Comparison of ENCODE assay signal across 23 cellular contexts in the genomic region with DNA sequence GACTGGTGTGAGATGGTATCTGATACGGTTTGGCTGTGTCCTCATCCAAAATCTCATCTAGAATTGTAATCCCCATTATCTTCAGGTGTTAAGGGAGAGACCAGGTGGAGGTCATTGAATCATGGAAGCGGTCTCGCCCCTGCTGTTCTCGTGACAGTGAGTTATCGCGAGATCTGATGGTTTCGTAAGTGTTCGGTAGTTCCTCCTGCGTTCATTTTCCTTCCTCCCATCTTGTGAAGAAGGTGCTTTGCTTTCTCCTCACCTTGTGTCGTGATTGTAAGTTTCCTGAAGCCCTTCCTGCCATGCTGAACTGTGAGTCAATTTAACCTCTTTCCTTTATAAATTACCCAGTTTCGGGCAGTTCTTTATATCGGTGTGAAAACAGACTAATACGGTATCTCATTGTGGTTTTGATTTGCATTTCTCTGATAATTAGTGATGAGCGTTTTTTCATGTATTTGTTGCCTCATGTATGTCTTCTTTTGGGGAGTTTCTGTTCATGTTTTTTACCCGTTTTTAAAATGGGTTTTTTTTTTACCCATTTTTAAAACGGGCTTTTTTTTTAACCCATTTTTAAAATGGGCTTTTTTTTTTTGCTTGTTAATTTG.
DNase-seq lines count a peak whose midpoint lies in the region; ATAC-seq and TF ChIP-seq lines count a peak whose summit lies in the region.
"Had no signal": no experiment of that assay in that cellular context is flagged by ENCODE, and none has a peak within 500 bp of the region (broad histone marks: within the 10 kb centered on the region; RNA-seq: fewer than 3 reads in every experiment).

No MANE protein-coding gene starts in this region.

- H3K9me2 ChIP-seq in PC-9 (ENCODE audit: insufficient read depth): no peaks in the 10 kb centered on the region

- POLR2A ChIA-PET in PC-9 (lab: Charles Lee; ENCODE audit: unreplicated experiment): no interaction called here
- POLR2A ChIA-PET in activated CD8-positive, alpha-beta T cell treated with anti-CD3 and anti-CD28 coated beads, Interleukin-2, amount 10 ng/mL, durations not matched to agents 7 days and 5 days (lab: Charles Lee): no interaction called here

- no TSS peak for BruUV-seq in PC-9 (replicated peaks; lab: Mats Ljungman, UMichigan)

- H3K27ac Mint-ChIP-seq in activated CD8-positive, alpha-beta T cell treated with anti-CD3 and anti-CD28 coated beads, Interleukin-2, amount 10 ng/mL, durations not matched to agents 7 days and 5 days: no peak overlapping the region
- H3K27ac Mint-ChIP-seq: CD4-positive, alpha-beta T cell had no signal

- H3K9me3 ChIP-seq in PC-9 (ENCODE audit: insufficient read depth, low read depth) (peaks cover 3% of the 10 kb centered on the region; the same call in 1 of the 2 replicates), testis (no peaks in the 10 kb centered on the region), adrenal gland (replicated peaks in 1 of 3) (no peaks in the 10 kb centered on the region)
- H3K9me3 ChIP-seq: BLaER1 had no signal

- H3K27me3 ChIP-seq in PC-9 (ENCODE audit: insufficient read depth, low read depth) (no peaks in the 10 kb centered on the region), testis (no peaks in the 10 kb centered on the region), adrenal gland (no peaks in the 10 kb centered on the region)
- H3K27me3 ChIP-seq: BLaER1 had no signal

- H3K79me2 ChIP-seq in PC-9 (ENCODE audit: low read depth): no peaks in the 10 kb centered on the region

- no peaks in the 10 kb centered on the region for H3K36me3 ChIP-seq in PC-9 (ENCODE audit: low read depth)
- no peaks in the 10 kb centered on the region for H3K36me3 ChIP-seq in testis (ENCODE audit: low read depth, missing control alignments)
- H3K36me3 ChIP-seq in adrenal gland (replicated peaks in 1 of 2): no peaks in the 10 kb centered on the region
- H3K36me3 ChIP-seq: BLaER1 had no signal

- H3K4me3 ChIP-seq in GM12865 (ENCODE audit: low read depth, low read length) (no peak overlapping the region), PC-9 (no peak overlapping the region), testis (peak overlapping the region; percentile 14 to 19), adrenal gland (no peak overlapping the region)
- H3K4me3 ChIP-seq: BLaER1 had no signal

- intact Hi-C loops in PC-9 (cut with micrococcal nuclease; ENCODE audit: unreplicated experiment) (no loop called here), testis (cut with DNase I; ENCODE audit: low total_unique reads) (no loop called here), adrenal gland (cut with DNase I) (no loop called here)

- H3K36me3 Mint-ChIP-seq in activated CD8-positive, alpha-beta T cell treated with anti-CD3 and anti-CD28 coated beads, Interleukin-2, amount 10 ng/mL, durations not matched to agents 7 days and 5 days (ENCODE audit: low read depth): no peaks in the 10 kb centered on the region

- H3K4me1 ChIP-seq in PC-9 (replicated peaks; ENCODE audit: insufficient read depth): no peaks in the 10 kb centered on the region
- H3K4me1 ChIP-seq in testis: no peaks in the 10 kb centered on the region
- H3K4me1 ChIP-seq in adrenal gland (replicated peaks in 1 of 2): no peaks in the 10 kb centered on the region
- H3K4me1 ChIP-seq: BLaER1 had no signal

- CTCF ChIA-PET in PC-9 (lab: Charles Lee): no interaction called here
- CTCF ChIA-PET in activated CD8-positive, alpha-beta T cell treated with anti-CD3 and anti-CD28 coated beads, Interleukin-2, amount 10 ng/mL, durations not matched to agents 7 days and 5 days (lab: Charles Lee): no interaction called here

- WGBS in testis, 2 donors: 70 to 81% methylated on average over 16 of the region's 16 CpGs
- WGBS in adrenal gland, 4 donors: 86 to 89% (median 87%) methylated on average over 16 of the region's 16 CpGs

- H2AFZ ChIP-seq in PC-9: peak overlapping the region; percentile 6; the same call in 1 of the 2 replicates

- no peak overlapping the region for H3K4me2 ChIP-seq in PC-9
- H3K4me2 ChIP-seq: BLaER1 had no signal

- TF ChIP-seq CTCF in GM12865 (IDR thresholded peaks at IDR 0.05; ENCODE audit: insufficient read depth, low read depth, low read length, missing control alignments) (no peak), PC-9 (conservative IDR thresholded peaks at IDR 0.05) (no peak), testis (IDR thresholded peaks at IDR 0.05) (no peak), adrenal gland (IDR thresholded peaks at IDR 0.05) (no peak)

- H3K4me1 Mint-ChIP-seq in activated CD8-positive, alpha-beta T cell treated with anti-CD3 and anti-CD28 coated beads, Interleukin-2, amount 10 ng/mL, durations not matched to agents 7 days and 5 days (ENCODE audit: low read depth): no peaks in the 10 kb centered on the region

- TF ChIP-seq POLR2A in testis (IDR thresholded peaks at IDR 0.05) (no peak), adrenal gland (IDR thresholded peaks at IDR 0.05) (no peak)

- no peaks in the 10 kb centered on the region for H3F3A ChIP-seq in PC-9 (ENCODE audit: insufficient read depth, low read depth)

- H3K27me3 Mint-ChIP-seq in activated CD8-positive, alpha-beta T cell treated with anti-CD3 and anti-CD28 coated beads, Interleukin-2, amount 10 ng/mL, durations not matched to agents 7 days and 5 days (ENCODE audit: low read depth): no peaks in the 10 kb centered on the region
- H3K27me3 Mint-ChIP-seq: CD4-positive, alpha-beta T cell had no signal

- H3K9me3 Mint-ChIP-seq in activated CD8-positive, alpha-beta T cell treated with anti-CD3 and anti-CD28 coated beads, Interleukin-2, amount 10 ng/mL, durations not matched to agents 7 days and 5 days (ENCODE audit: insufficient read depth): no peaks in the 10 kb centered on the region

- H3K4me3 Mint-ChIP-seq in activated CD8-positive, alpha-beta T cell treated with anti-CD3 and anti-CD28 coated beads, Interleukin-2, amount 10 ng/mL, durations not matched to agents 7 days and 5 days: no peak overlapping the region
- H3K4me3 Mint-ChIP-seq: CD4-positive, alpha-beta T cell had no signal

- no peaks in the 10 kb centered on the region for H4K20me1 ChIP-seq in PC-9 (ENCODE audit: insufficient read depth)
- H4K20me1 ChIP-seq: BLaER1 had no signal

- H3K27ac ChIP-seq in PC-9: no peak overlapping the region
- H3K27ac ChIP-seq in testis: no peak overlapping the region
- H3K27ac ChIP-seq in adrenal gland: no peak overlapping the region
- H3K27ac ChIP-seq: BLaER1, RWPE1 had no signal

- DNase-seq in GM12865 (ENCODE audit: low read depth) (peak; percentile 35), PC-9 (peak in 1 of 2 experiments; percentile 25), testis (peak; percentile 69), adrenal gland (no peak), NOMO-1 (lab: John Stamatoyannopoulos, UW; ENCODE audit: unreplicated experiment in 2 of 2) (no peak)
- no peak for DNase-seq in activated CD8-positive, alpha-beta T cell treated with anti-CD3 and anti-CD28 coated beads, Interleukin-2, amount 10 ng/mL, durations not matched to agents 7 days and 5 days
- DNase-seq: CD4-positive, alpha-beta T cell; GOT3; HCEC 1CT; MV-4-11; NCI-H1105; NCI-H1436 treated with DMSO at 0.1 percent for 48 hours; NCI-H1930; NCI-H2107; NCI-H524; NCI-H748 treated with DMSO at 0.1 percent for 48 hours; SHP77; T-helper 1 cell had no signal

- ATAC-seq in GM21717 (IDR thresholded peaks at IDR 0.05; ENCODE audit: unreplicated experiment): peak; percentile 71
- no peak for ATAC-seq in activated CD8-positive, alpha-beta T cell treated with anti-CD3 and anti-CD28 coated beads, Interleukin-2, amount 10 ng/mL, durations not matched to agents 7 days and 5 days
- ATAC-seq: HepG2, Panc1 had no signal

Comparison
In these comparisons a context has a peak if more than half of its experiments do, and no peak if none do; other contexts are left out.
1. DNase-seq: peak in GM12865 (single experiment) and testis (single experiment); none in adrenal gland (0 of 7), NOMO-1 (0 of 2) and activated CD8-positive, alpha-beta T cell treated with anti-CD3 and anti-CD28 coated beads, Interleukin-2, amount 10 ng/mL, durations not matched to agents 7 days and 5 days (single experiment).
2. H3K4me3 ChIP-seq: peak in testis (2 of 2); none in GM12865 (single experiment), PC-9 (single experiment) and adrenal gland (0 of 4).